Comparison of ENCODE assay signal across 29 cellular contexts in the genomic region with DNA sequence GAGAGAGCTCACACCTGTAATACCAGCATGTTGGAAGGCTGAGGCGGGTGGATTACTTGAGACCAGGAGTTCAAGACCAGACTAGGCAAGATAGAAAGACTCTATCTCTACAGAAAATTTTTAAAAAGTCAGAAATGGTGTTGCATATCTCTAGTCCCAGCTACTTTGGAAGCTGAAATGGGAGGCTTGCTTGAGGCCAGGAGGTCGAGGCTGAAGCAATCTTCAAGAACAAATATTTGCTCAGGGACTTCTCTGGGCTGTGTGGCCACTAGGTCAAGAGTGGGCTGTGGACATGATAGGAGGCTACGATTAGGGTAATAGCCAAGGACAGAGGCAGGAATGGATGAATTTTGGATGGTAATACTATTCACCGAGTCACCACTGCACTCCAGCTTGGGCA.
"Had no signal": no experiment of that assay in that cellular context is flagged by ENCODE, and none has a peak within 500 bp of the region (broad histone marks: within the 10 kb centered on the region; RNA-seq: fewer than 3 reads in every experiment).

No MANE protein-coding gene starts in this region.

- H3K27ac ChIP-seq: colonic mucosa, coronary artery, dorsolateral prefrontal cortex, epithelial cell of prostate, esophagus muscularis mucosa, esophagus squamous epithelium, foreskin keratinocyte, gastrocnemius medialis, gastroesophageal sphincter, heart left ventricle, heart right ventricle had no signal

- H3K36me3 ChIP-seq: colonic mucosa, esophagus muscularis mucosa, esophagus squamous epithelium, gastrocnemius medialis, gastroesophageal sphincter, heart left ventricle, heart right ventricle had no signal

- H3K4me1 Mint-ChIP-seq: endodermal cell had no signal

- ATAC-seq: effector memory CD8-positive, alpha-beta T cell; esophagus mucosa; foreskin keratinocyte; gastrocnemius medialis; gastroesophageal sphincter; heart left ventricle; heart right ventricle had no signal

- H3K27me3 ChIP-seq: colonic mucosa, foreskin keratinocyte, gastrocnemius medialis had no signal

- FAIRE-seq: colon, endometrium, endothelial cell of umbilical vein, frontal cortex had no signal

- DNase-seq: colonic mucosa; cortex of kidney; dermis blood vessel endothelial cell; dorsolateral prefrontal cortex; effector CD4-positive, alpha-beta T cell; effector CD8-positive, alpha-beta T cell; effector memory CD4-positive, alpha-beta T cell; effector memory CD8-positive, alpha-beta T cell; endodermal cell; erythroblast; esophagus squamous epithelium; foreskin fibroblast; foreskin keratinocyte; foreskin melanocyte; gastrocnemius medialis; glutamatergic neuron; head of caudate nucleus; heart left ventricle; heart right ventricle had no signal

- H3K4me1 ChIP-seq: colonic mucosa, esophagus muscularis mucosa, esophagus squamous epithelium, foreskin keratinocyte, gastrocnemius medialis, gastroesophageal sphincter, heart left ventricle, heart right ventricle had no signal

- H3K4me3 ChIP-seq: colonic mucosa, coronary artery, dorsolateral prefrontal cortex, esophagus muscularis mucosa, esophagus squamous epithelium, gastrocnemius medialis, gastroesophageal sphincter, heart left ventricle, heart right ventricle had no signal

- H3K27me3 Mint-ChIP-seq: dendritic cell treated with granulocyte-macrophage colony-stimulating factor and Interleukin-4, amounts not matched to agents 40 ng/mL and 50 ng/mL, for 4 days; effector memory CD8-positive, alpha-beta T cell had no signal

- H3K4me3 Mint-ChIP-seq: dendritic cell treated with granulocyte-macrophage colony-stimulating factor and Interleukin-4, amounts not matched to agents 40 ng/mL and 50 ng/mL, for 4 days; effector memory CD8-positive, alpha-beta T cell; endodermal cell had no signal

- H3K9me3 ChIP-seq: colonic mucosa, gastrocnemius medialis had no signal

- H3K27ac Mint-ChIP-seq: dendritic cell treated with granulocyte-macrophage colony-stimulating factor and Interleukin-4, amounts not matched to agents 40 ng/mL and 50 ng/mL, for 4 days; effector memory CD8-positive, alpha-beta T cell; endodermal cell had no signal
